In genomic region chr5:149550608-149551226, GRCh38 we compare ENCODE assay signal across 7 cellular contexts. TPM values are rescaled to one million over a fixed set of nuclear protein-coding genes. Genes with fewer than 3 reads are reported as not detected.
DNase-seq lines count a peak whose midpoint lies in the region; ATAC-seq and TF ChIP-seq lines count a peak whose summit lies in the region.

No MANE protein-coding gene starts in this region.

- peak; percentile 2 for ATAC-seq in HG02884 (IDR thresholded peaks at IDR 0.05; ENCODE audit: unreplicated experiment)
- no peak for ATAC-seq in HG03439 (IDR thresholded peaks at IDR 0.05; ENCODE audit: unreplicated experiment)

- H3K4me3 ChIP-seq in GM12875 (ENCODE audit: low read depth, low read length) (peak overlapping the region; percentile 98), esophagus squamous epithelium (peak overlapping the region; percentile 77 to 89 (median 82)), neuron (ENCODE audit: low read length) (peak overlapping the region; percentile 98)

- H2AFZ ChIP-seq in neuron (ENCODE audit: low read depth, low read length): no peak overlapping the region

- TF ChIP-seq CTCF in GM12875 (IDR thresholded peaks at IDR 0.05; ENCODE audit: borderline replicate concordance, insufficient read depth, low read depth, low read length): no peak
- no peak for TF ChIP-seq CTCF in VCaP (conservative IDR thresholded peaks at IDR 0.05)
- TF ChIP-seq CTCF in esophagus squamous epithelium (IDR thresholded peaks at IDR 0.05): no peak

- peaks cover 0 to 26% (median 4%) of the 10 kb centered on the region in 3 donors for H3K36me3 ChIP-seq in esophagus squamous epithelium
- H3K36me3 ChIP-seq in neuron (ENCODE audit: insufficient read depth, low read length): peaks cover 31% of the 10 kb centered on the region

- no peaks in the 10 kb centered on the region for H3K27me3 ChIP-seq in esophagus squamous epithelium
- no peaks in the 10 kb centered on the region for H3K27me3 ChIP-seq in neuron (ENCODE audit: insufficient read depth, low read length)

- intact Hi-C loops in esophagus squamous epithelium (cut with DNase I): loop anchor here (5.0 kb wide), 1 partner anchor 108 kb away; no protein-coding TSS in a partner anchor
- intact Hi-C loops in posterior vena cava (cut with DNase I): loop anchor here in 1 of 2 donors (5.0 kb wide), 1 partner anchor 108 kb away; no protein-coding TSS in a partner anchor

- TF ChIP-seq POLR2A in esophagus squamous epithelium (IDR thresholded peaks at IDR 0.05): no peak

- H3K4me1 ChIP-seq in esophagus squamous epithelium: peaks cover 14 to 48% (median 36%) of the 10 kb centered on the region in 3 donors
- peaks cover 12% of the 10 kb centered on the region for H3K4me1 ChIP-seq in neuron (ENCODE audit: insufficient read depth, low read length)

- DNase-seq in esophagus squamous epithelium (lab: John Stamatoyannopoulos, UW): no peak
- DNase-seq in posterior vena cava (ENCODE audit: low spot score): no peak

- 0% methylated on average over 13 of the region's 39 CpGs for WGBS in esophagus squamous epithelium, 2 donors

- H3K9me3 ChIP-seq in esophagus squamous epithelium: no peaks in the 10 kb centered on the region
- H3K9me3 ChIP-seq in neuron (ENCODE audit: low read length): no peaks in the 10 kb centered on the region

- H3K27ac ChIP-seq in VCaP (peak overlapping the region; percentile 98), esophagus squamous epithelium (peak overlapping the region; percentile 97 to 99 (median 99))

RNA-seq across cellular contexts. Expression of gene CSNK1A1, which starts 0.5 kb away (rescaled TPM):
- total RNA-seq in esophagus squamous epithelium (100 to 1,000 TPM; 223 to 388 (median 301) TPM), posterior vena cava (100 to 1,000 TPM; 223 to 231 TPM)

RNA-seq across cellular contexts. Expression of gene ARHGEF37, which starts 30.6 kb away (rescaled TPM):
- total RNA-seq in esophagus squamous epithelium (10 to 100 TPM; 14.5 to 29.3 (median 18.0) TPM), posterior vena cava (10 to 100 TPM; 10.7 to 11.0 TPM)
